In genomic region chr15:68871507-68871906, GRCh38 we compare ENCODE assay signal across 28 cellular contexts. TPM values are rescaled to one million over a fixed set of nuclear protein-coding genes. Genes with fewer than 3 reads are reported as not detected.
"Had no signal": no experiment of that assay in that cellular context is flagged by ENCODE, and none has a peak within 500 bp of the region (broad histone marks: within the 10 kb centered on the region; RNA-seq: fewer than 3 reads in every experiment).

No MANE protein-coding gene starts in this region.

- H3K4me3 ChIP-seq: neural progenitor cell, ovary, psoas muscle, right lobe of liver, sigmoid colon, stomach, thoracic aorta, thyroid gland, tibial nerve, upper lobe of left lung, uterus had no signal

- H3K4me1 ChIP-seq: parathyroid adenoma, psoas muscle, uterus had no signal

- FAIRE-seq: small intestine had no signal

- H3K27ac Mint-ChIP-seq: natural killer cell; nephron; neural progenitor cell; progenitor cell of endocrine pancreas; stimulated activated effector memory CD8-positive, alpha-beta T cell treated with anti-CD3 and anti-CD28 coated beads, Interleukin-12 subunit alpha, Interleukin-12 subunit beta, amount 100 ng/mL, for 72 hours; stimulated activated naive B cell treated with anti-CD40 and anti-IgM and Interleukin-4, amounts not matched to agents 10 μg/mL and 1 μg/mL and 100 μg/mL, for 72 hours; stimulated activated naive CD8-positive, alpha-beta T cell treated with anti-CD3 and anti-CD28 coated beads, Interleukin-15, Interleukin-2, amounts not matched to agents 100 ng/mL and 50 ng/mL, for 24 hours had no signal

- H3K27ac ChIP-seq: neural progenitor cell, ovary, parathyroid adenoma, psoas muscle, right lobe of liver, sigmoid colon, stomach, thoracic aorta, thyroid gland, tibial nerve, upper lobe of left lung, uterus had no signal

- DNase-seq: natural killer cell; occipital lobe; ovary; posterior cingulate gyrus; psoas muscle; right cardiac atrium; right lobe of liver; sigmoid colon; small intestine; stimulated activated CD4-positive, alpha-beta T cell treated with anti-CD3 and anti-CD28 coated beads, Interleukin-15, amount 100 ng/mL, for 24 hours; stimulated activated CD4-positive, alpha-beta T cell treated with anti-CD3 and anti-CD28 coated beads, Interleukin-2, amount 100 ng/mL, for 24 hours; stimulated activated CD4-positive, alpha-beta T cell treated with anti-CD3 and anti-CD28 coated beads, Interleukin-2, amount 100 ng/mL, for 48 hours; stimulated activated CD4-positive, alpha-beta T cell treated with anti-CD3 and anti-CD28 coated beads, Interleukin-4, amount 100 ng/mL, for 24 hours; stimulated activated naive B cell treated with anti-CD40 and anti-IgM and Interleukin-4, amounts not matched to agents 10 μg/mL and 1 μg/mL and 100 μg/mL, for 72 hours; stimulated activated naive CD4-positive, alpha-beta T cell treated with Interleukin-2 at 50 U/mL for 16 hours; stomach; thyroid gland; trophoblast cell; upper lobe of left lung; uterus had no signal

- H3K4me3 Mint-ChIP-seq: natural killer cell; nephron; neural progenitor cell; stimulated activated effector memory CD8-positive, alpha-beta T cell treated with anti-CD3 and anti-CD28 coated beads, Interleukin-12 subunit alpha, Interleukin-12 subunit beta, amount 100 ng/mL, for 72 hours; stimulated activated naive B cell treated with anti-CD40 and anti-IgM and Interleukin-4, amounts not matched to agents 10 μg/mL and 1 μg/mL and 100 μg/mL, for 72 hours; stimulated activated naive CD8-positive, alpha-beta T cell treated with anti-CD3 and anti-CD28 coated beads, Interleukin-15, Interleukin-2, amounts not matched to agents 100 ng/mL and 50 ng/mL, for 24 hours had no signal

- H3K4me1 Mint-ChIP-seq: stimulated activated effector memory CD8-positive, alpha-beta T cell treated with anti-CD3 and anti-CD28 coated beads, Interleukin-12 subunit alpha, Interleukin-12 subunit beta, amount 100 ng/mL, for 72 hours had no signal

- H3K9me3 ChIP-seq: ovary, psoas muscle, right lobe of liver, sigmoid colon, stomach, thoracic aorta, thyroid gland, tibial nerve, upper lobe of left lung, uterus had no signal

- H3K36me3 ChIP-seq: neural progenitor cell, ovary, right lobe of liver, sigmoid colon, stomach, thoracic aorta, thyroid gland, tibial nerve, upper lobe of left lung, uterus had no signal

- ATAC-seq: natural killer cell; psoas muscle; right cardiac atrium; right lobe of liver; stimulated activated effector memory CD8-positive, alpha-beta T cell treated with anti-CD3 and anti-CD28 coated beads, Interleukin-12 subunit alpha, Interleukin-12 subunit beta, amount 100 ng/mL, for 72 hours; stimulated activated naive B cell treated with anti-CD40 and anti-IgM and Interleukin-4, amounts not matched to agents 10 μg/mL and 1 μg/mL and 100 μg/mL, for 72 hours had no signal

- H3K36me3 Mint-ChIP-seq: natural killer cell; neural progenitor cell; stimulated activated effector memory CD8-positive, alpha-beta T cell treated with anti-CD3 and anti-CD28 coated beads, Interleukin-12 subunit alpha, Interleukin-12 subunit beta, amount 100 ng/mL, for 72 hours; stimulated activated naive B cell treated with anti-CD40 and anti-IgM and Interleukin-4, amounts not matched to agents 10 μg/mL and 1 μg/mL and 100 μg/mL, for 72 hours had no signal

- H3K9me3 Mint-ChIP-seq: natural killer cell; nephron; neural progenitor cell; stimulated activated effector memory CD8-positive, alpha-beta T cell treated with anti-CD3 and anti-CD28 coated beads, Interleukin-12 subunit alpha, Interleukin-12 subunit beta, amount 100 ng/mL, for 72 hours; stimulated activated naive B cell treated with anti-CD40 and anti-IgM and Interleukin-4, amounts not matched to agents 10 μg/mL and 1 μg/mL and 100 μg/mL, for 72 hours; stimulated activated naive CD8-positive, alpha-beta T cell treated with anti-CD3 and anti-CD28 coated beads, Interleukin-15, Interleukin-2, amounts not matched to agents 100 ng/mL and 50 ng/mL, for 24 hours had no signal

RNA-seq across cellular contexts. Expression of gene SPESP1, which starts 58.8 kb away (rescaled TPM):
- total RNA-seq: progenitor cell of endocrine pancreas had no signal
